Comparison of ENCODE assay signal across 8 cellular contexts in the genomic region with DNA sequence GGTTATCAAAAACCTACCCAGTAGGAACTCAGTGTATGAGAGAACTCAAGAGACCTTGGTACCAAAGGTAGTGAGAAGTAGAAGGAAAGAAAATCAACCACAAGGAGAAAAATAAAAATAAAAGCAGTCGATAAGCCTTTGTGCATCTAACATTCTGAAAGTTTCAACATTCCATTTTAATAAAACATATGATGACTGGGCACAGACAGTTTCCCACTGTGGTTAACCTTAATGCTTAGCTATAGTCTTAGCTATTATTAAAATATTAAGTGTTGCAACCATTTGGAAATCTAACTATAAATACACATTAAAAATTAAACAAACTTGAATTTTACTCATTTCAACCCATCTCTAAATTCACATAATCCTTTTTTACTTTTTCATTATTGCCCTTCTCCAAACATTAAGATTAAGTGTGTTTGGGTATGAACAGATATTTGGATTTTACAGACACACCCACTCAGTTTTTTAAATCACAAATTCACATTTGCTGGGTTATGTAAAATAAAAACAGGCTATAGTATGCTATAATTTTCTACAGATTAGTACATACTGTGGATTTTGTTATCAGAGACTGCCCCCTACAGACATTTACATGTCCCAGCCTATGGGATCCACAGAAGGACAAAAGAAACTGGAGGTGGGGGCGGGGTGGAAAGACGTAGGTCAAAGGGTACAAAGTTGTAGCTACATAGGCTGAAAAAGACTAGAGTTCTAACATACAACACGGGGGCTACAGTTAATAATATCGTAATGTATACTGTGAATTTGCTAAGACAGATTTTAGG. TPM values are rescaled to one million over a fixed set of nuclear protein-coding genes. Genes with fewer than 3 reads are reported as not detected.
DNase-seq lines count a peak whose midpoint lies in the region; ATAC-seq and TF ChIP-seq lines count a peak whose summit lies in the region.

No MANE protein-coding gene starts in this region.

- no peak overlapping the region for H3K27ac ChIP-seq in mammary epithelial cell (ENCODE audit: insufficient read depth, low read depth, low read length)

- no peak overlapping the region for H3K9ac ChIP-seq in mammary epithelial cell (ENCODE audit: insufficient read depth, low read length)

- peaks cover 2% of the 10 kb centered on the region for H3K4me1 Mint-ChIP-seq in activated CD4-positive, alpha-beta memory T cell treated with anti-CD3 and anti-CD28 coated beads for 36 hours (ENCODE audit: low read depth)
- H3K4me1 Mint-ChIP-seq in activated CD4-positive, alpha-beta memory T cell treated with anti-CD3 and anti-CD28 coated beads, Interleukin-2, amount 10 ng/mL, durations not matched to agents 7 days and 5 days, result peaks cover 6% of the 10 kb centered on the region
- H3K4me1 Mint-ChIP-seq in nephron progenitor cell, result peaks cover 5% of the 10 kb centered on the region

- H3K9me3 ChIP-seq in mammary epithelial cell (replicated peaks; ENCODE audit: insufficient read depth, low read length), result no peaks in the 10 kb centered on the region

- H4K20me1 ChIP-seq in mammary epithelial cell (ENCODE audit: insufficient read depth, low read length), result no peaks in the 10 kb centered on the region

- H3K27ac Mint-ChIP-seq in activated CD4-positive, alpha-beta memory T cell treated with anti-CD3 and anti-CD28 coated beads for 36 hours, result no peak overlapping the region
- no peak overlapping the region for H3K27ac Mint-ChIP-seq in activated CD4-positive, alpha-beta memory T cell treated with anti-CD3 and anti-CD28 coated beads, Interleukin-2, amount 10 ng/mL, durations not matched to agents 7 days and 5 days
- no peak overlapping the region for H3K27ac Mint-ChIP-seq in nephron progenitor cell

- no peak overlapping the region for H2AFZ ChIP-seq in mammary epithelial cell (ENCODE audit: low read depth, low read length)

- H3K36me3 ChIP-seq in mammary epithelial cell (ENCODE audit: insufficient read depth, low read length), result no peaks in the 10 kb centered on the region

- no TSS peak for BruUV-seq in mammary epithelial cell (replicated peaks; lab: Mats Ljungman, UMichigan)

- no peaks in the 10 kb centered on the region for H3K9me3 Mint-ChIP-seq in activated CD4-positive, alpha-beta memory T cell treated with anti-CD3 and anti-CD28 coated beads for 36 hours
- no peaks in the 10 kb centered on the region for H3K9me3 Mint-ChIP-seq in activated CD4-positive, alpha-beta memory T cell treated with anti-CD3 and anti-CD28 coated beads, Interleukin-2, amount 10 ng/mL, durations not matched to agents 7 days and 5 days
- H3K9me3 Mint-ChIP-seq in nephron progenitor cell, result no peaks in the 10 kb centered on the region

- H3K27me3 Mint-ChIP-seq in activated CD4-positive, alpha-beta memory T cell treated with anti-CD3 and anti-CD28 coated beads for 36 hours, result no peaks in the 10 kb centered on the region
- no peaks in the 10 kb centered on the region for H3K27me3 Mint-ChIP-seq in activated CD4-positive, alpha-beta memory T cell treated with anti-CD3 and anti-CD28 coated beads, Interleukin-2, amount 10 ng/mL, durations not matched to agents 7 days and 5 days
- no peaks in the 10 kb centered on the region for H3K27me3 Mint-ChIP-seq in nephron progenitor cell (ENCODE audit: low read depth, poor library complexity)

- CTCF ChIA-PET in activated CD4-positive, alpha-beta memory T cell treated with anti-CD3 and anti-CD28 coated beads for 36 hours (lab: Charles Lee), result interaction anchor here (0.7 to 3.0 kb wide), 8 partner anchors 8 to 622 kb away, joined by 3 to 20 read pairs (median 4); no protein-coding TSS in a partner anchor
- CTCF ChIA-PET in activated CD4-positive, alpha-beta memory T cell treated with anti-CD3 and anti-CD28 coated beads, Interleukin-2, amount 10 ng/mL, durations not matched to agents 7 days and 5 days (lab: Charles Lee), result interaction anchor here (0.9 to 3.7 kb wide), 4 partner anchors 17 to 597 kb away, joined by 3 to 31 read pairs (median 8); no protein-coding TSS in a partner anchor
- CTCF ChIA-PET in mammary epithelial cell (lab: Charles Lee; ENCODE audit: low non-redundant PET), result interaction anchor here (0.7 kb wide), 1 partner anchor 602 kb away, joined by 6 read pairs; no protein-coding TSS in a partner anchor

- peak; percentile 33 for DNase-seq in activated CD4-positive, alpha-beta memory T cell treated with anti-CD3 and anti-CD28 coated beads for 36 hours
- DNase-seq in activated CD4-positive, alpha-beta memory T cell treated with anti-CD3 and anti-CD28 coated beads, Interleukin-2, amount 10 ng/mL, durations not matched to agents 7 days and 5 days, result no peak
- DNase-seq in NCI-H526 treated with DMSO at 0.1 percent for 48 hours (lab: John Stamatoyannopoulos, UW) (peak; percentile 3), mammary epithelial cell (no peak), nephron progenitor cell (peak; percentile 11)
- DNase-seq in stimulated activated CD4-positive, alpha-beta T cell treated with anti-CD3 and anti-CD28 coated beads, Interleukin-4, amount 100 ng/mL, for 4 hours, result no peak

- no peaks in the 10 kb centered on the region for H3K79me2 ChIP-seq in mammary epithelial cell (ENCODE audit: insufficient read depth, low read length)

- ATAC-seq in HG02870 (IDR thresholded peaks at IDR 0.05; ENCODE audit: unreplicated experiment) (no peak), HG03378 (IDR thresholded peaks at IDR 0.05; ENCODE audit: unreplicated experiment) (no peak)

- in situ Hi-C loops in mammary epithelial cell (cut with MboI; ENCODE audit: low sequenced_read_pairs in 2 of 2), result no loop called here

- H3K4me3 Mint-ChIP-seq in activated CD4-positive, alpha-beta memory T cell treated with anti-CD3 and anti-CD28 coated beads for 36 hours, result no peak overlapping the region
- no peak overlapping the region for H3K4me3 Mint-ChIP-seq in activated CD4-positive, alpha-beta memory T cell treated with anti-CD3 and anti-CD28 coated beads, Interleukin-2, amount 10 ng/mL, durations not matched to agents 7 days and 5 days
- H3K4me3 Mint-ChIP-seq in nephron progenitor cell, result no peak overlapping the region

- POLR2A ChIA-PET in activated CD4-positive, alpha-beta memory T cell treated with anti-CD3 and anti-CD28 coated beads for 36 hours (lab: Charles Lee), result no interaction called here
- POLR2A ChIA-PET in activated CD4-positive, alpha-beta memory T cell treated with anti-CD3 and anti-CD28 coated beads, Interleukin-2, amount 10 ng/mL, durations not matched to agents 7 days and 5 days (lab: Charles Lee), result no interaction called here

- H3K36me3 Mint-ChIP-seq in activated CD4-positive, alpha-beta memory T cell treated with anti-CD3 and anti-CD28 coated beads for 36 hours, result peaks cover 8% of the 10 kb centered on the region
- peaks cover 14% of the 10 kb centered on the region for H3K36me3 Mint-ChIP-seq in activated CD4-positive, alpha-beta memory T cell treated with anti-CD3 and anti-CD28 coated beads, Interleukin-2, amount 10 ng/mL, durations not matched to agents 7 days and 5 days (ENCODE audit: low read depth)
- H3K36me3 Mint-ChIP-seq in nephron progenitor cell (ENCODE audit: low read depth), result peaks cover 29% of the 10 kb centered on the region

- H3K27me3 ChIP-seq in mammary epithelial cell (ENCODE audit: insufficient read depth, low read length), result no peaks in the 10 kb centered on the region

- H3K4me1 ChIP-seq in mammary epithelial cell (ENCODE audit: insufficient read depth, low read length), result no peaks in the 10 kb centered on the region

- WGBS in mammary epithelial cell (ENCODE audit: low coverage, missing lambda C conversion rate), result 88% methylated on average over 5 of the region's 5 CpGs

- intact Hi-C loops in activated CD4-positive, alpha-beta memory T cell treated with anti-CD3 and anti-CD28 coated beads for 36 hours (cut with micrococcal nuclease), result loop anchor here (1.0 kb wide), 1 partner anchor 597 kb away; no protein-coding TSS in a partner anchor
- intact Hi-C loops in mammary epithelial cell (cut with micrococcal nuclease), result loop anchor here (1.0 kb wide), 2 partner anchors 84 to 597 kb away; no protein-coding TSS in a partner anchor

- H3K4me2 ChIP-seq in mammary epithelial cell (ENCODE audit: insufficient read depth, low read depth, low read length), result no peak overlapping the region

- peak; percentile 27 to 42 for TF ChIP-seq CTCF in mammary epithelial cell (conservative IDR thresholded peaks at IDR 0.05 in 1 of 2, IDR thresholded peaks at IDR 0.05 in 1 of 2; ENCODE audit: extremely low read depth in 1 of 2, insufficient read depth in 1 of 2, low read depth in 1 of 2, low read length in 2 of 2)
- TF ChIP-seq CTCF in nephron progenitor cell (IDR thresholded peaks at IDR 0.05), result peak; percentile 30

- dilution Hi-C loops in mammary epithelial cell (cut with HindIII; ENCODE audit: low sequenced_read_pairs), result no loop called here

- H3K4me3 ChIP-seq in mammary epithelial cell (replicated peaks in 1 of 3; ENCODE audit: insufficient read depth in 1 of 3, low read depth in 2 of 3, low read length in 3 of 3), result no peak overlapping the region

RNA-seq across cellular contexts. Expression of gene SRBD1, which starts 32.8 kb away (rescaled TPM):
- total RNA-seq in activated CD4-positive, alpha-beta memory T cell treated with anti-CD3 and anti-CD28 coated beads for 36 hours, result 10 to 100 TPM; 19.3 to 20.5 TPM
- 10 to 100 TPM; 18.1 to 18.9 TPM for total RNA-seq in activated CD4-positive, alpha-beta memory T cell treated with anti-CD3 and anti-CD28 coated beads, Interleukin-2, amount 10 ng/mL, durations not matched to agents 7 days and 5 days
- 10 to 100 TPM; 14.3 to 18.8 TPM for total RNA-seq in mammary epithelial cell
- polyA plus RNA-seq in mammary epithelial cell, result 4.8 TPM
- polyA minus RNA-seq in mammary epithelial cell, result 25.9 TPM

Comparison
In these comparisons a context has a peak if more than half of its experiments do, and no peak if none do; other contexts are left out.
1. DNase-seq: peak in activated CD4-positive, alpha-beta memory T cell treated with anti-CD3 and anti-CD28 coated beads for 36 hours (single experiment), NCI-H526 treated with DMSO at 0.1 percent for 48 hours (single experiment) and nephron progenitor cell (single experiment); none in activated CD4-positive, alpha-beta memory T cell treated with anti-CD3 and anti-CD28 coated beads, Interleukin-2, amount 10 ng/mL, durations not matched to agents 7 days and 5 days (single experiment), mammary epithelial cell (single experiment) and stimulated activated CD4-positive, alpha-beta T cell treated with anti-CD3 and anti-CD28 coated beads, Interleukin-4, amount 100 ng/mL, for 4 hours (0 of 2).